ENCODE assay signal across 1 cellular context in genomic region chr9:134328341-134328840, GRCh38.
TF ChIP-seq lines count a peak whose summit lies in the region.

No MANE protein-coding gene starts in this region.

TF ChIP-seq in HepG2, 621 proteins besides CTCF, POLR2A, EP300 and RAD21 (continued from another document and continues in another):
- TF ChIP-seq ARID3A (IDR thresholded peaks at IDR 0.05; ENCODE audit: low read depth, low read length) = no peak
- no peak for TF ChIP-seq TSC22D2 (CRISPR knock-in tag; IDR thresholded peaks at IDR 0.05; ENCODE audit: borderline replicate concordance)
- TF ChIP-seq HNRNPK (IDR thresholded peaks at IDR 0.05; ENCODE audit: low read depth, low read length, poor library complexity, severe bottlenecking) = no peak
- 0 out of 2 replicates have a peak, but pooled peaks have one; percentile 17 for TF ChIP-seq CREM (IDR thresholded peaks at IDR 0.05)
- no peak for TF ChIP-seq CREM (CRISPR knock-in tag; IDR thresholded peaks at IDR 0.05)
- TF ChIP-seq HOXA7 (CRISPR knock-in tag; IDR thresholded peaks at IDR 0.05) = no peak
- TF ChIP-seq, protein P1, sequence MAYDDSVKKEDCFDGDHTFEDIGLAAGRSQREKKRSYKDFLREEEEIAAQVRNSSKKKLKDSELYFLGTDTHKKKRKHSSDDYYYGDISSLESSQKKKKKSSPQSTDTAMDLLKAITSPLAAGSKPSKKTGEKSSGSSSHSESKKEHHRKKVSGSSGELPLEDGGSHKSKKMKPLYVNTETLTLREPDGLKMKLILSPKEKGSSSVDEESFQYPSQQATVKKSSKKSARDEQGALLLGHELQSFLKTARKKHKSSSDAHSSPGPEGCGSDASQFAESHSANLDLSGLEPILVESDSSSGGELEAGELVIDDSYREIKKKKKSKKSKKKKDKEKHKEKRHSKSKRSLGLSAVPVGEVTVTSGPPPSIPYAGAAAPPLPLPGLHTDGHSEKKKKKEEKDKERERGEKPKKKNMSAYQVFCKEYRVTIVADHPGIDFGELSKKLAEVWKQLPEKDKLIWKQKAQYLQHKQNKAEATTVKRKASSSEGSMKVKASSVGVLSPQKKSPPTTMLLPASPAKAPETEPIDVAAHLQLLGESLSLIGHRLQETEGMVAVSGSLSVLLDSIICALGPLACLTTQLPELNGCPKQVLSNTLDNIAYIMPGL (CRISPR knock-in tag; IDR thresholded peaks at IDR 0.05; ENCODE audit: borderline replicate concordance in 1 of 2, low read depth in 1 of 2) = peak in 1 of 2 experiments; percentile 28; a peak in 2 of 4 replicates
- TF ChIP-seq, protein P2, sequence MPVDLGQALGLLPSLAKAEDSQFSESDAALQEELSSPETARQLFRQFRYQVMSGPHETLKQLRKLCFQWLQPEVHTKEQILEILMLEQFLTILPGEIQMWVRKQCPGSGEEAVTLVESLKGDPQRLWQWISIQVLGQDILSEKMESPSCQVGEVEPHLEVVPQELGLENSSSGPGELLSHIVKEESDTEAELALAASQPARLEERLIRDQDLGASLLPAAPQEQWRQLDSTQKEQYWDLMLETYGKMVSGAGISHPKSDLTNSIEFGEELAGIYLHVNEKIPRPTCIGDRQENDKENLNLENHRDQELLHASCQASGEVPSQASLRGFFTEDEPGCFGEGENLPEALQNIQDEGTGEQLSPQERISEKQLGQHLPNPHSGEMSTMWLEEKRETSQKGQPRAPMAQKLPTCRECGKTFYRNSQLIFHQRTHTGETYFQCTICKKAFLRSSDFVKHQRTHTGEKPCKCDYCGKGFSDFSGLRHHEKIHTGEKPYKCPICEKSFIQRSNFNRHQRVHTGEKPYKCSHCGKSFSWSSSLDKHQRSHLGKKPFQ (CRISPR knock-in tag; IDR thresholded peaks at IDR 0.05; ENCODE audit: insufficient replicate concordance) = no peak
- no peak for TF ChIP-seq CHCHD3 (CRISPR knock-in tag; IDR thresholded peaks at IDR 0.05)
- no peak for TF ChIP-seq RARG (CRISPR knock-in tag; IDR thresholded peaks at IDR 0.05; ENCODE audit: low read depth)
- TF ChIP-seq ZMAT3 (CRISPR knock-in tag; conservative IDR thresholded peaks at IDR 0.05) = no peak; the same call in 1 of the 2 replicates
- peak; percentile 52; the same call in 1 of the 2 replicates for TF ChIP-seq GATAD2A (CRISPR knock-in tag; IDR thresholded peaks at IDR 0.05)
- peak; percentile 94; the same call in 1 of the 2 replicates for TF ChIP-seq ZNF333 (CRISPR knock-in tag; IDR thresholded peaks at IDR 0.05; ENCODE audit: borderline replicate concordance)
- TF ChIP-seq, protein P3, sequence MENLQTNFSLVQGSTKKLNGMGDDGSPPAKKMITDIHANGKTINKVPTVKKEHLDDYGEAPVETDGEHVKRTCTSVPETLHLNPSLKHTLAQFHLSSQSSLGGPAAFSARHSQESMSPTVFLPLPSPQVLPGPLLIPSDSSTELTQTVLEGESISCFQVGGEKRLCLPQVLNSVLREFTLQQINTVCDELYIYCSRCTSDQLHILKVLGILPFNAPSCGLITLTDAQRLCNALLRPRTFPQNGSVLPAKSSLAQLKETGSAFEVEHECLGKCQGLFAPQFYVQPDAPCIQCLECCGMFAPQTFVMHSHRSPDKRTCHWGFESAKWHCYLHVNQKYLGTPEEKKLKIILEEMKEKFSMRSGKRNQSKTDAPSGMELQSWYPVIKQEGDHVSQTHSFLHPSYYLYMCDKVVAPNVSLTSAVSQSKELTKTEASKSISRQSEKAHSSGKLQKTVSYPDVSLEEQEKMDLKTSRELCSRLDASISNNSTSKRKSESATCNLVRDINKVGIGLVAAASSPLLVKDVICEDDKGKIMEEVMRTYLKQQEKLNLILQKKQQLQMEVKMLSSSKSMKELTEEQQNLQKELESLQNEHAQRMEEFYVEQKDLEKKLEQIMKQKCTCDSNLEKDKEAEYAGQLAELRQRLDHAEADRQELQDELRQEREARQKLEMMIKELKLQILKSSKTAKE (CRISPR knock-in tag; IDR thresholded peaks at IDR 0.05; ENCODE audit: borderline replicate concordance) = no peak; the same call in 1 of the 2 replicates
- no peak for TF ChIP-seq SAFB2 (CRISPR knock-in tag; IDR thresholded peaks at IDR 0.05; ENCODE audit: borderline replicate concordance, low read depth)
- TF ChIP-seq PAX8 (CRISPR knock-in tag; IDR thresholded peaks at IDR 0.05; ENCODE audit: borderline replicate concordance) = 0 out of 2 replicates have a peak, but pooled peaks have one; percentile 11
- no peak; the same call in none of the 2 replicates for TF ChIP-seq DMAP1 (CRISPR knock-in tag; IDR thresholded peaks at IDR 0.05)
- peak; percentile 7; the same call in 1 of the 2 replicates for TF ChIP-seq ZNF747 (CRISPR knock-in tag; IDR thresholded peaks at IDR 0.05; ENCODE audit: borderline replicate concordance)
- no peak for TF ChIP-seq ZFY (CRISPR knock-in tag; IDR thresholded peaks at IDR 0.05)
- 0 out of 2 replicates have a peak, but pooled peaks have one; percentile 37 for TF ChIP-seq MAZ (IDR thresholded peaks at IDR 0.05; ENCODE audit: borderline replicate concordance, low read depth, low read length)
- TF ChIP-seq MAZ (CRISPR knock-in tag; IDR thresholded peaks at IDR 0.05; ENCODE audit: low read depth) = no peak
- no peak for TF ChIP-seq ETV6 (CRISPR knock-in tag; conservative IDR thresholded peaks at IDR 0.05)
- TF ChIP-seq, protein P4, sequence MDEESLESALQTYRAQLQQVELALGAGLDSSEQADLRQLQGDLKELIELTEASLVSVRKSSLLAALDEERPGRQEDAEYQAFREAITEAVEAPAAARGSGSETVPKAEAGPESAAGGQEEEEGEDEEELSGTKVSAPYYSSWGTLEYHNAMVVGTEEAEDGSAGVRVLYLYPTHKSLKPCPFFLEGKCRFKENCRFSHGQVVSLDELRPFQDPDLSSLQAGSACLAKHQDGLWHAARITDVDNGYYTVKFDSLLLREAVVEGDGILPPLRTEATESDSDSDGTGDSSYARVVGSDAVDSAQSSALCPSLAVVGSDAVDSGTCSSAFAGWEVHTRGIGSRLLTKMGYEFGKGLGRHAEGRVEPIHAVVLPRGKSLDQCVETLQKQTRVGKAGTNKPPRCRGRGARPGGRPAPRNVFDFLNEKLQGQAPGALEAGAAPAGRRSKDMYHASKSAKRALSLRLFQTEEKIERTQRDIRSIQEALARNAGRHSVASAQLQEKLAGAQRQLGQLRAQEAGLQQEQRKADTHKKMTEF (CRISPR knock-in tag; IDR thresholded peaks at IDR 0.05) = no peak
- no peak for TF ChIP-seq MBD4 (IDR thresholded peaks at IDR 0.05; ENCODE audit: borderline replicate concordance, low read length)
- no peak for TF ChIP-seq KAT2B (IDR thresholded peaks at IDR 0.05; ENCODE audit: borderline replicate concordance, low read depth, low read length)
- peak; percentile 51; the same call in 1 of the 2 replicates for TF ChIP-seq ZSCAN21 (CRISPR knock-in tag; IDR thresholded peaks at IDR 0.05; ENCODE audit: borderline replicate concordance)
- TF ChIP-seq MEIS2 (CRISPR knock-in tag; IDR thresholded peaks at IDR 0.05) = no peak
- TF ChIP-seq HES4 (CRISPR knock-in tag; IDR thresholded peaks at IDR 0.05; ENCODE audit: borderline replicate concordance) = 0 out of 2 replicates have a peak, but pooled peaks have one; percentile 61
- no peak for TF ChIP-seq ZBTB43 (CRISPR knock-in tag; conservative IDR thresholded peaks at IDR 0.05)
- no peak for TF ChIP-seq STAG1 (CRISPR knock-in tag; IDR thresholded peaks at IDR 0.05)
- peak; percentile 33; the same call in 1 of the 2 replicates for TF ChIP-seq POGZ (CRISPR knock-in tag; IDR thresholded peaks at IDR 0.05)
- no peak for TF ChIP-seq ZBTB7B (CRISPR knock-in tag; IDR thresholded peaks at IDR 0.05)
- TF ChIP-seq GABPB1 (CRISPR knock-in tag; IDR thresholded peaks at IDR 0.05) = no peak; the same call in 1 of the 2 replicates
- TF ChIP-seq, protein P5, sequence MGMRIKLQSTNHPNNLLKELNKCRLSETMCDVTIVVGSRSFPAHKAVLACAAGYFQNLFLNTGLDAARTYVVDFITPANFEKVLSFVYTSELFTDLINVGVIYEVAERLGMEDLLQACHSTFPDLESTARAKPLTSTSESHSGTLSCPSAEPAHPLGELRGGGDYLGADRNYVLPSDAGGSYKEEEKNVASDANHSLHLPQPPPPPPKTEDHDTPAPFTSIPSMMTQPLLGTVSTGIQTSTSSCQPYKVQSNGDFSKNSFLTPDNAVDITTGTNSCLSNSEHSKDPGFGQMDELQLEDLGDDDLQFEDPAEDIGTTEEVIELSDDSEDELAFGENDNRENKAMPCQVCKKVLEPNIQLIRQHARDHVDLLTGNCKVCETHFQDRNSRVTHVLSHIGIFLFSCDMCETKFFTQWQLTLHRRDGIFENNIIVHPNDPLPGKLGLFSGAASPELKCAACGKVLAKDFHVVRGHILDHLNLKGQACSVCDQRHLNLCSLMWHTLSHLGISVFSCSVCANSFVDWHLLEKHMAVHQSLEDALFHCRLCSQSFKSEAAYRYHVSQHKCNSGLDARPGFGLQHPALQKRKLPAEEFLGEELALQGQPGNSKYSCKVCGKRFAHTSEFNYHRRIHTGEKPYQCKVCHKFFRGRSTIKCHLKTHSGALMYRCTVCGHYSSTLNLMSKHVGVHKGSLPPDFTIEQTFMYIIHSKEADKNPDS (CRISPR knock-in tag; IDR thresholded peaks at IDR 0.05) = no peak
- peak; percentile 26; the same call in 1 of the 2 replicates for TF ChIP-seq FOXO1 (CRISPR knock-in tag; IDR thresholded peaks at IDR 0.05)
- TF ChIP-seq SMAD3 (CRISPR knock-in tag; IDR thresholded peaks at IDR 0.05) = peak; percentile 73; the same call in 1 of the 2 replicates
- no peak for TF ChIP-seq CCDC6 (CRISPR knock-in tag; IDR thresholded peaks at IDR 0.05)
- TF ChIP-seq SNRNP70 (IDR thresholded peaks at IDR 0.05; ENCODE audit: low read depth, low read length) = no peak
- TF ChIP-seq, protein P6, sequence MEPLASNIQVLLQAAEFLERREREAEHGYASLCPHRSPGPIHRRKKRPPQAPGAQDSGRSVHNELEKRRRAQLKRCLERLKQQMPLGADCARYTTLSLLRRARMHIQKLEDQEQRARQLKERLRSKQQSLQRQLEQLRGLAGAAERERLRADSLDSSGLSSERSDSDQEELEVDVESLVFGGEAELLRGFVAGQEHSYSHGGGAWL (CRISPR knock-in tag; IDR thresholded peaks at IDR 0.05) = no peak
- no peak for TF ChIP-seq POGK (CRISPR knock-in tag; conservative IDR thresholded peaks at IDR 0.05)
- TF ChIP-seq ZNF234 (CRISPR knock-in tag; conservative IDR thresholded peaks at IDR 0.05) = no peak
- TF ChIP-seq ZNF563 (CRISPR knock-in tag; IDR thresholded peaks at IDR 0.05) = no peak; the same call in 1 of the 2 replicates
- TF ChIP-seq YY1 (IDR thresholded peaks at IDR 0.05; ENCODE audit: insufficient read depth, insufficient replicate concordance, low read depth, low read length) = peak; percentile 3
- TF ChIP-seq ZNF770 (CRISPR knock-in tag; IDR thresholded peaks at IDR 0.05) = no peak
- TF ChIP-seq ERF (CRISPR knock-in tag; IDR thresholded peaks at IDR 0.05) = 0 out of 2 replicates have a peak, but pooled peaks have one; percentile 46
- TF ChIP-seq HNF4A (CRISPR knock-in tag; IDR thresholded peaks at IDR 0.05) = peak; percentile 78
